In genomic region chr20:48957521-48957920, GRCh38 we compare ENCODE assay signal across 24 cellular contexts. TPM values are rescaled to one million over a fixed set of nuclear protein-coding genes. Genes with fewer than 3 reads are reported as not detected.
DNase-seq lines count a peak whose midpoint lies in the region; ATAC-seq and TF ChIP-seq lines count a peak whose summit lies in the region.
"Had no signal": no experiment of that assay in that cellular context is flagged by ENCODE, and none has a peak within 500 bp of the region (broad histone marks: within the 10 kb centered on the region; RNA-seq: fewer than 3 reads in every experiment).

No MANE protein-coding gene starts in this region.

- H3K9me3 Mint-ChIP-seq in HFFc6 = no peaks in the 10 kb centered on the region
- no peaks in the 10 kb centered on the region for H3K9me3 Mint-ChIP-seq in activated T-helper 17 cell treated with anti-CD3 and anti-CD28 coated beads, Interleukin-2, amount 50 U/mL, for 72 hours
- H3K9me3 Mint-ChIP-seq in stimulated activated naive CD8-positive, alpha-beta T cell treated with anti-CD3 and anti-CD28 coated beads, Interleukin-15, amount 100 ng/mL, for 72 hours = no peaks in the 10 kb centered on the region
- H3K9me3 Mint-ChIP-seq: activated T-cell treated with anti-CD3 and anti-CD28 coated beads, Interleukin-2, amount 50 U/mL, for 4 hours; T-cell had no signal

- H2AFZ ChIP-seq in parathyroid adenoma = no peak overlapping the region

- H3K79me2 ChIP-seq in parathyroid adenoma = peaks cover 20% of the 10 kb centered on the region

- H3K4me3 ChIP-seq in fibroblast of the aortic adventitia (ENCODE audit: low read depth, low read length) (no peak overlapping the region), parathyroid adenoma (ENCODE audit: low read depth, low read length) (no peak overlapping the region)
- H3K4me3 ChIP-seq: ascending aorta, GM12878, left lung, skin epidermis, tibial nerve had no signal

- H3K27me3 Mint-ChIP-seq in HFFc6 (ENCODE audit: insufficient read depth) = peaks cover 3% of the 10 kb centered on the region; the same call in 1 of the 2 replicates
- H3K27me3 Mint-ChIP-seq in activated T-helper 17 cell treated with anti-CD3 and anti-CD28 coated beads, Interleukin-2, amount 50 U/mL, for 72 hours = no peaks in the 10 kb centered on the region
- no peaks in the 10 kb centered on the region for H3K27me3 Mint-ChIP-seq in stimulated activated naive CD8-positive, alpha-beta T cell treated with anti-CD3 and anti-CD28 coated beads, Interleukin-15, amount 100 ng/mL, for 72 hours
- H3K27me3 Mint-ChIP-seq: T-cell had no signal

- DNase-seq in HFFc6 (no peak), fibroblast of the aortic adventitia (ENCODE audit: low read depth) (peak; percentile 60), GDM1 (lab: John Stamatoyannopoulos, UW) (no peak), left colon (no peak)
- DNase-seq in stimulated activated naive CD8-positive, alpha-beta T cell treated with anti-CD3 and anti-CD28 coated beads, Interleukin-15, amount 100 ng/mL, for 72 hours = no peak
- DNase-seq: activated CD4-positive, CD25-positive, alpha-beta regulatory T cell treated with anti-CD3 and anti-CD28 coated beads, Interleukin-2, amount 50 U/mL, for 72 hours; activated naive CD4-positive, alpha-beta T cell treated with Interleukin-2 at 50 U/mL for 16 hours; activated T-cell treated with anti-CD3 and anti-CD28 coated beads, Interleukin-2, amount 50 U/mL, for 4 hours; AML-193; head of caudate nucleus; left lung; NCI-H2029; NCI-H82; SHP77 treated with DMSO at 0.1 percent for 48 hours; stimulated activated CD4-positive, alpha-beta T cell treated with anti-CD3 and anti-CD28 coated beads, Interleukin-4, amount 100 ng/mL, for 1 hour; stimulated activated naive CD4-positive, alpha-beta T cell; T-cell had no signal

- ATAC-seq in activated T-helper 17 cell treated with anti-CD3 and anti-CD28 coated beads, Interleukin-2, amount 50 U/mL, for 72 hours (replicated peaks) = no peak
- ATAC-seq in left colon = no peak
- ATAC-seq in stimulated activated naive CD8-positive, alpha-beta T cell treated with anti-CD3 and anti-CD28 coated beads, Interleukin-15, amount 100 ng/mL, for 72 hours = no peak
- ATAC-seq in HG02588 (IDR thresholded peaks at IDR 0.05; ENCODE audit: unreplicated experiment) = no peak
- ATAC-seq: activated T-cell treated with anti-CD3 and anti-CD28 coated beads, Interleukin-2, amount 50 U/mL, for 4 hours; GM12878; left lung; T-cell had no signal

- H3K36me3 ChIP-seq in parathyroid adenoma (ENCODE audit: control insufficient read depth, insufficient read depth, low read length) = no peaks in the 10 kb centered on the region

- intact Hi-C loops in left colon (cut with DNase I, micrococcal nuclease) = no loop called here

- no peak overlapping the region for H3K4me2 ChIP-seq in parathyroid adenoma (ENCODE audit: low read length)

- no peak overlapping the region for H3K4me3 Mint-ChIP-seq in HFFc6
- H3K4me3 Mint-ChIP-seq in activated T-helper 17 cell treated with anti-CD3 and anti-CD28 coated beads, Interleukin-2, amount 50 U/mL, for 72 hours = no peak overlapping the region
- H3K4me3 Mint-ChIP-seq in stimulated activated naive CD8-positive, alpha-beta T cell treated with anti-CD3 and anti-CD28 coated beads, Interleukin-15, amount 100 ng/mL, for 72 hours = no peak overlapping the region
- H3K4me3 Mint-ChIP-seq: activated T-cell treated with anti-CD3 and anti-CD28 coated beads, Interleukin-2, amount 50 U/mL, for 4 hours; T-cell had no signal

- peaks cover 9% of the 10 kb centered on the region for H3K4me1 ChIP-seq in parathyroid adenoma
- H3K4me1 ChIP-seq: ascending aorta, left lung, tibial nerve had no signal

- TF ChIP-seq CTCF in HFFc6 (IDR thresholded peaks at IDR 0.05) (no peak), fibroblast of the aortic adventitia (IDR thresholded peaks at IDR 0.05; ENCODE audit: insufficient read depth, low read length) (peak; percentile 44), parathyroid adenoma (IDR thresholded peaks at IDR 0.05) (no peak)

- no peak overlapping the region for H3K9ac ChIP-seq in parathyroid adenoma

- H3K4me1 Mint-ChIP-seq in HFFc6 (ENCODE audit: low read depth) = no peaks in the 10 kb centered on the region
- no peaks in the 10 kb centered on the region for H3K4me1 Mint-ChIP-seq in activated T-helper 17 cell treated with anti-CD3 and anti-CD28 coated beads, Interleukin-2, amount 50 U/mL, for 72 hours
- H3K4me1 Mint-ChIP-seq in stimulated activated naive CD8-positive, alpha-beta T cell treated with anti-CD3 and anti-CD28 coated beads, Interleukin-15, amount 100 ng/mL, for 72 hours = no peaks in the 10 kb centered on the region
- H3K4me1 Mint-ChIP-seq: T-cell had no signal

- peak overlapping the region; percentile 10 for H3K27ac ChIP-seq in parathyroid adenoma
- H3K27ac ChIP-seq: ascending aorta, left lung, tibial nerve had no signal

- peaks cover 35% of the 10 kb centered on the region for H3K36me3 Mint-ChIP-seq in HFFc6 (ENCODE audit: low read depth)
- peaks cover 70% of the 10 kb centered on the region for H3K36me3 Mint-ChIP-seq in activated T-helper 17 cell treated with anti-CD3 and anti-CD28 coated beads, Interleukin-2, amount 50 U/mL, for 72 hours (ENCODE audit: low read depth)

- H3K27ac Mint-ChIP-seq in HFFc6 = peak overlapping the region; percentile 44; the same call in 1 of the 2 replicates
- peak overlapping the region; percentile 3 for H3K27ac Mint-ChIP-seq in activated T-helper 17 cell treated with anti-CD3 and anti-CD28 coated beads, Interleukin-2, amount 50 U/mL, for 72 hours
- no peak overlapping the region for H3K27ac Mint-ChIP-seq in stimulated activated naive CD8-positive, alpha-beta T cell treated with anti-CD3 and anti-CD28 coated beads, Interleukin-15, amount 100 ng/mL, for 72 hours
- H3K27ac Mint-ChIP-seq: T-cell had no signal

- H3K9me3 ChIP-seq in parathyroid adenoma (ENCODE audit: control insufficient read depth, low read length) = no peaks in the 10 kb centered on the region
- H3K9me3 ChIP-seq: ascending aorta, left lung, tibial nerve had no signal

- H3K27me3 ChIP-seq in parathyroid adenoma (ENCODE audit: control insufficient read depth, insufficient read depth, low read length) = no peaks in the 10 kb centered on the region
- H3K27me3 ChIP-seq: ascending aorta, left lung, tibial nerve had no signal

RNA-seq across cellular contexts. Expression of gene ARFGEF2, which starts 36.0 kb away (rescaled TPM):
- 10 to 100 TPM; 25.4 to 28.3 (median 26.2) TPM for total RNA-seq in HFFc6 (2021; fragmentation: NEBNext Ultra II Directional; extraction: Animal tissue kit (Norgen Biotek cat#: 25700))
- total RNA-seq in activated T-helper 17 cell treated with anti-CD3 and anti-CD28 coated beads, Interleukin-2, amount 50 U/mL, for 72 hours = 10 to 100 TPM; 22.9 to 32.0 TPM
- total RNA-seq in fibroblast of the aortic adventitia (ENCODE audit: low replicate concordance) (31.6 and 52.7 TPM in 2 replicates), left colon (10 to 100 TPM; 58.7 to 87.1 TPM)

Comparison
In these comparisons a context has a peak if more than half of its experiments do, and no peak if none do; other contexts are left out.
1. H3K27ac Mint-ChIP-seq: peak in HFFc6 (single experiment) and activated T-helper 17 cell treated with anti-CD3 and anti-CD28 coated beads, Interleukin-2, amount 50 U/mL, for 72 hours (single experiment); none in stimulated activated naive CD8-positive, alpha-beta T cell treated with anti-CD3 and anti-CD28 coated beads, Interleukin-15, amount 100 ng/mL, for 72 hours (0 of 2).